ENCODE assay signal across 1 cellular context in genomic region chr19:2992333-2992732, GRCh38. TPM values are rescaled to one million over a fixed set of nuclear protein-coding genes. Genes with fewer than 3 reads are reported as not detected.
"Had no signal": no experiment of that assay in that cellular context is flagged by ENCODE, and none has a peak within 500 bp of the region (broad histone marks: within the 10 kb centered on the region; RNA-seq: fewer than 3 reads in every experiment).

No MANE protein-coding gene starts in this region.

RNA-seq across cellular contexts. Expression of gene TLE6, which starts 15.0 kb away (rescaled TPM):
- total RNA-seq: HT1080 had no signal

RNA-seq across cellular contexts. Expression of gene TLE2, which starts 36.7 kb away (rescaled TPM):
- total RNA-seq: HT1080 had no signal

RNA-seq across cellular contexts. Expression of gene ZNF77, which starts 47.6 kb away (rescaled TPM):
- total RNA-seq: HT1080 had no signal
